In the genomic region with DNA sequence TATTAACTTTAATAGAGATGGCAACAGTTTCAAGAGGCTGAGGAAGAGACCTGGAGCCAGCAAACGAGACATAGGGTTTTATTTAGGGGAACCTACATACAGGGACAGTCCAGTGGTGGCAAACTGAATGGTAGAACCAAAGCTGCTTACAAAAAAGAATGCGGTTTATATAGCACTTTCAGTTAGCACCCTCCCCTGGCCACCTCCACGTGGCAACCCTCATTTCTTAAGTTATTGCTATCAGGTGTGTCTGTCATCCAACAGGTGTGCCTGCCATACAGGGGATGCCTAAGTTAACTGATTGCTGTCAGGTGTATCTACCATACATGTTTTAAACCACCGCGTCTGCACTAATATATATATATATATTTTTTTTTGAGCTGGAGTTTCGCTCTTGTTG, we compare ENCODE assay signal across 1 cellular context.
TF ChIP-seq lines count a peak whose summit lies in the region.

No MANE protein-coding gene starts in this region.

TF ChIP-seq in GM12878, 131 proteins besides CTCF, POLR2A, EP300 and RAD21 (continued from another document):
- TF ChIP-seq REST (IDR thresholded peaks at IDR 0.05; ENCODE audit: low read depth, low read length): no peak
- TF ChIP-seq NRF1 (conservative IDR thresholded peaks at IDR 0.05; ENCODE audit: low read depth, low read length): no peak
- TF ChIP-seq, protein P1, sequence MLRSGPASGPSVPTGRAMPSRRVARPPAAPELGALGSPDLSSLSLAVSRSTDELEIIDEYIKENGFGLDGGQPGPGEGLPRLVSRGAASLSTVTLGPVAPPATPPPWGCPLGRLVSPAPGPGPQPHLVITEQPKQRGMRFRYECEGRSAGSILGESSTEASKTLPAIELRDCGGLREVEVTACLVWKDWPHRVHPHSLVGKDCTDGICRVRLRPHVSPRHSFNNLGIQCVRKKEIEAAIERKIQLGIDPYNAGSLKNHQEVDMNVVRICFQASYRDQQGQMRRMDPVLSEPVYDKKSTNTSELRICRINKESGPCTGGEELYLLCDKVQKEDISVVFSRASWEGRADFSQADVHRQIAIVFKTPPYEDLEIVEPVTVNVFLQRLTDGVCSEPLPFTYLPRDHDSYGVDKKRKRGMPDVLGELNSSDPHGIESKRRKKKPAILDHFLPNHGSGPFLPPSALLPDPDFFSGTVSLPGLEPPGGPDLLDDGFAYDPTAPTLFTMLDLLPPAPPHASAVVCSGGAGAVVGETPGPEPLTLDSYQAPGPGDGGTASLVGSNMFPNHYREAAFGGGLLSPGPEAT (IDR thresholded peaks at IDR 0.05; ENCODE audit: low read depth): no peak
- no peak for TF ChIP-seq TAF1 (IDR thresholded peaks at IDR 0.05; ENCODE audit: borderline replicate concordance, low read depth, low read length)
- TF ChIP-seq E2F4 (IDR thresholded peaks at IDR 0.05; ENCODE audit: low read depth, low read length): no peak
- TF ChIP-seq ZZZ3 (IDR thresholded peaks at IDR 0.05; ENCODE audit: control insufficient read depth, insufficient read length, low read depth): no peak
- TF ChIP-seq TCF12 (IDR thresholded peaks at IDR 0.05; ENCODE audit: low read depth, low read length): no peak
- no peak for TF ChIP-seq YBX1 (IDR thresholded peaks at IDR 0.05)
- TF ChIP-seq, protein P2, sequence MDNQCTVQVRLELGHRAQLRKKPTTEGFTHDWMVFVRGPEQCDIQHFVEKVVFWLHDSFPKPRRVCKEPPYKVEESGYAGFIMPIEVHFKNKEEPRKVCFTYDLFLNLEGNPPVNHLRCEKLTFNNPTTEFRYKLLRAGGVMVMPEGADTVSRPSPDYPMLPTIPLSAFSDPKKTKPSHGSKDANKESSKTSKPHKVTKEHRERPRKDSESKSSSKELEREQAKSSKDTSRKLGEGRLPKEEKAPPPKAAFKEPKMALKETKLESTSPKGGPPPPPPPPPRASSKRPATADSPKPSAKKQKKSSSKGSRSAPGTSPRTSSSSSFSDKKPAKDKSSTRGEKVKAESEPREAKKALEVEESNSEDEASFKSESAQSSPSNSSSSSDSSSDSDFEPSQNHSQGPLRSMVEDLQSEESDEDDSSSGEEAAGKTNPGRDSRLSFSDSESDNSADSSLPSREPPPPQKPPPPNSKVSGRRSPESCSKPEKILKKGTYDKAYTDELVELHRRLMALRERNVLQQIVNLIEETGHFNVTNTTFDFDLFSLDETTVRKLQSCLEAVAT (IDR thresholded peaks at IDR 0.05): no peak
- TF ChIP-seq MTA2 (IDR thresholded peaks at IDR 0.05; ENCODE audit: low read depth): no peak
- no peak for TF ChIP-seq BMI1 (IDR thresholded peaks at IDR 0.05; ENCODE audit: borderline replicate concordance)
- TF ChIP-seq ZNF217 (IDR thresholded peaks at IDR 0.05): no peak
TF ChIP-seq in GM12878: peak in this region for 0.
